Comparison of ENCODE assay signal across 14 cellular contexts in the genomic region with DNA sequence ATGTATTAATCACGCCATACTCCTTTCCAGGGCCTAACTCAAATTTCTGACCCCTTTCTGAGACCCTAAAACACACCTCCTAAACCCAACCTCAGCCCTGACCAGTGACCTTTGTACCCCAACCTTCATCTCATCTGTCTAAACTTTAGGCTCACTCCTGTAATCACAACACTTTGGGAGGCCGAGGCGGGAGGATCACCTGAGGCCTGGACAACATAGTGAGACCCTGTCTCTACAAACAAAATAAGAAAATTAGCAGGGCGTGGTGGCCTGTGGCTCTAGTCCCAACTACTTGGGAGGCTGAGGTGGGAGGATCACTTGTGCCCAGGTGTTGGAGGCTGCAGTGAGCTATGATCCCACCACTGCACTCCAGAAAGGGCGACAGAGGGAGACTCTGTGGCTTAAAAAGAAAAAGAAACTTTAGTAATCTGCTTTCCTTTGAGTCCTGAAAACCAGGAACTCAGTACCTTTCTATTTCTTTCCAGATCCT. TPM values are rescaled to one million over a fixed set of nuclear protein-coding genes. Genes with fewer than 3 reads are reported as not detected.
A peak's percentile ranks its signal among the peaks of the same experiment; 100 is the strongest.
DNase-seq lines count a peak whose midpoint lies in the region; ATAC-seq and TF ChIP-seq lines count a peak whose summit lies in the region.
"Had no signal": no experiment of that assay in that cellular context is flagged by ENCODE, and none has a peak within 500 bp of the region (broad histone marks: within the 10 kb centered on the region; RNA-seq: fewer than 3 reads in every experiment).

No MANE protein-coding gene starts in this region.

- H3K79me2 ChIP-seq in MM.1S (ENCODE audit: low read length), result no peaks in the 10 kb centered on the region

- H3K27ac ChIP-seq in MM.1S (ENCODE audit: low read length) (no peak overlapping the region), gastrocnemius medialis (peak overlapping the region; percentile 95 to 99 (median 98))
- H3K27ac ChIP-seq: HL-60 had no signal

- H3K9me3 Mint-ChIP-seq in effector memory CD8-positive, alpha-beta T cell, result no peaks in the 10 kb centered on the region

- intact Hi-C loops in gastrocnemius medialis (cut with DNase I; ENCODE audit: low total_unique reads), result loop anchor here (10.0 kb wide), 1 partner anchor 167 kb away; the partner anchor contains the start of gene CKM

- H3K9ac ChIP-seq in MM.1S (ENCODE audit: low read length), result no peak overlapping the region

- DNase-seq in GM06990 (ENCODE audit: extremely low read depth, insufficient read length) (no peak), MM.1S (no peak), foreskin fibroblast (no peak), gastrocnemius medialis (no peak), NCI-H526 (lab: John Stamatoyannopoulos, UW) (no peak)
- DNase-seq in effector memory CD8-positive, alpha-beta T cell, result no peak
- DNase-seq: activated CD8-positive, alpha-beta memory T cell treated with anti-CD3 and anti-CD28 coated beads for 24 hours; central memory CD4-positive, alpha-beta T cell; DMS153; NCI-H2227 treated with DMSO at 0.1 percent for 48 hours had no signal

- no peak overlapping the region for H3K4me3 Mint-ChIP-seq in effector memory CD8-positive, alpha-beta T cell

- H3K27ac Mint-ChIP-seq in effector memory CD8-positive, alpha-beta T cell, result no peak overlapping the region

- no peak for TF ChIP-seq CTCF in GM06990 (IDR thresholded peaks at IDR 0.05; ENCODE audit: insufficient read depth, low read length, poor library complexity, severe bottlenecking)
- TF ChIP-seq CTCF in MM.1S (IDR thresholded peaks at IDR 0.05; ENCODE audit: low read length), result no peak
- no peak for TF ChIP-seq CTCF in foreskin fibroblast (IDR thresholded peaks at IDR 0.05; ENCODE audit: low read depth, low read length)
- TF ChIP-seq CTCF in gastrocnemius medialis (IDR thresholded peaks at IDR 0.05 in 4 of 5, conservative IDR thresholded peaks at IDR 0.05 in 1 of 5), result no peak

- peaks cover 22% of the 10 kb centered on the region for H3K36me3 Mint-ChIP-seq in effector memory CD8-positive, alpha-beta T cell (ENCODE audit: insufficient read depth)

- H3F3A ChIP-seq in MM.1S (ENCODE audit: insufficient read depth, low read length), result no peaks in the 10 kb centered on the region

- H3K36me3 ChIP-seq in GM06990 (ENCODE audit: control insufficient read depth, insufficient read depth, low read length), result no peaks in the 10 kb centered on the region
- H3K36me3 ChIP-seq in MM.1S (replicated peaks; ENCODE audit: insufficient read depth, low read length), result no peaks in the 10 kb centered on the region
- peaks cover 0 to 8% of the 10 kb centered on the region in 2 donors for H3K36me3 ChIP-seq in gastrocnemius medialis

- H3K4me1 Mint-ChIP-seq in effector memory CD8-positive, alpha-beta T cell (ENCODE audit: low read depth in 2 of 2), result peaks cover 17 to 18% of the 10 kb centered on the region in 2 donors

- H4K20me1 ChIP-seq in MM.1S (ENCODE audit: insufficient read depth, low read length), result no peaks in the 10 kb centered on the region

- no peaks in the 10 kb centered on the region for H3K9me2 ChIP-seq in MM.1S (replicated peaks; ENCODE audit: insufficient read depth, low read length)

- H3K9me3 ChIP-seq in MM.1S (replicated peaks; ENCODE audit: insufficient read depth, low read length), result no peaks in the 10 kb centered on the region
- H3K9me3 ChIP-seq in gastrocnemius medialis, result no peaks in the 10 kb centered on the region

- in situ Hi-C loops in gastrocnemius medialis (cut with MboI; ENCODE audit: low sequenced_read_pairs in 4 of 4), result no loop called here

- TF ChIP-seq POLR2A in gastrocnemius medialis (IDR thresholded peaks at IDR 0.05), result no peak

- H2AFZ ChIP-seq in MM.1S (ENCODE audit: low read length), result no peak overlapping the region

- peaks cover 13 to 40% of the 10 kb centered on the region in 2 donors for H3K27me3 Mint-ChIP-seq in effector memory CD8-positive, alpha-beta T cell

- H3K4me2 ChIP-seq in MM.1S (ENCODE audit: low read depth, low read length), result peak overlapping the region; percentile 88; the same call in 1 of the 2 replicates

- no peak for ATAC-seq in gastrocnemius medialis
- no peak for ATAC-seq in effector memory CD8-positive, alpha-beta T cell (replicated peaks)
- no peak for ATAC-seq in HG03442 (IDR thresholded peaks at IDR 0.05; ENCODE audit: unreplicated experiment)
- ATAC-seq in GM21447 (IDR thresholded peaks at IDR 0.05; ENCODE audit: unreplicated experiment), result no peak
- ATAC-seq: sciatic nerve had no signal

- peaks cover 8% of the 10 kb centered on the region for H3K4me1 ChIP-seq in MM.1S (ENCODE audit: low read length)
- peaks cover 23 to 28% of the 10 kb centered on the region in 2 donors for H3K4me1 ChIP-seq in gastrocnemius medialis

- H3K27me3 ChIP-seq in GM06990 (replicated peaks; ENCODE audit: control insufficient read depth, insufficient read depth, low read length), result peaks cover 3% of the 10 kb centered on the region; the same call in 1 of the 2 replicates
- H3K27me3 ChIP-seq in MM.1S (replicated peaks; ENCODE audit: insufficient read depth, low read length), result peaks cover 62% of the 10 kb centered on the region
- peaks cover 0 to 2% (median 0%) of the 10 kb centered on the region in 3 donors for H3K27me3 ChIP-seq in gastrocnemius medialis

- H3K4me3 ChIP-seq in GM06990 (replicated peaks; ENCODE audit: low read depth, low read length), result peak overlapping the region; percentile 70
- peak overlapping the region; percentile 46 for H3K4me3 ChIP-seq in MM.1S (ENCODE audit: low read length)
- H3K4me3 ChIP-seq in foreskin fibroblast (ENCODE audit: low read depth in 1 of 2, low read length in 2 of 2), result peak overlapping the region; percentile 53 to 65
- H3K4me3 ChIP-seq in gastrocnemius medialis, result peak overlapping the region; percentile 73 to 88 (median 82)

RNA-seq across cellular contexts. Expression of gene RTN2, which starts 4.7 kb away (rescaled TPM):
- 100 to 1,000 TPM in 2 of 4 donors, 10 to 100 TPM in 2; 51.8 to 140 (median 101) TPM for total RNA-seq in gastrocnemius medialis

RNA-seq across cellular contexts. Expression of gene PPM1N, which starts 6.1 kb away (rescaled TPM):
- under 1 TPM in 1 of 4 donors, not detected in 3; 0.76 TPM for total RNA-seq in gastrocnemius medialis

RNA-seq across cellular contexts. Expression of gene VASP, which starts 15.1 kb away (rescaled TPM):
- total RNA-seq in gastrocnemius medialis, result 10 to 100 TPM; 10.2 to 18.2 (median 16.4) TPM

RNA-seq across cellular contexts. Expression of gene FOSB, which starts 24.4 kb away (rescaled TPM):
- 1 to 10 TPM in 2 of 4 donors, under 1 TPM in 1, not detected in 1; 0.17 to 1.8 (median 1.6) TPM for total RNA-seq in gastrocnemius medialis
